Comparison of ENCODE assay signal across 8 cellular contexts in genomic region chr11:67974746-67975145, GRCh38. TPM values are rescaled to one million over a fixed set of nuclear protein-coding genes. Genes with fewer than 3 reads are reported as not detected.
DNase-seq lines count a peak whose midpoint lies in the region; ATAC-seq and TF ChIP-seq lines count a peak whose summit lies in the region.
"Not testable (repeated sequence)": the region's sequence is repeated elsewhere in the genome, so short reads cannot be mapped to it uniquely, and the experiment has no call there.
"Had no signal": no experiment of that assay in that cellular context is flagged by ENCODE, and none has a peak within 500 bp of the region (broad histone marks: within the 10 kb centered on the region; RNA-seq: fewer than 3 reads in every experiment).

No MANE protein-coding gene starts in this region.

- not testable (repeated sequence) for H3K9me3 ChIP-seq in trophoblast cell (ENCODE audit: insufficient read depth, low read depth, low read length); sigmoid colon

- POLR2A ChIA-PET in activated B cell treated with CpG ODN at 0.5 μM for 24 hours (lab: Charles Lee): not testable (repeated sequence)

- not testable (repeated sequence) for ATAC-seq in activated B cell treated with CpG ODN at 0.5 μM for 24 hours (ENCODE audit: low read depth)

- not testable (repeated sequence) for H4K91ac ChIP-seq in trophoblast cell (ENCODE audit: low read depth, low read length)

- H3K36me3 ChIP-seq in trophoblast cell (ENCODE audit: control insufficient read depth in 1 of 2, insufficient read depth in 2 of 2, low read length in 2 of 2); sigmoid colon: not testable (repeated sequence)

- TF ChIP-seq CTCF in activated B cell treated with CpG ODN at 0.5 μM for 24 hours (IDR thresholded peaks at IDR 0.05); sigmoid colon (IDR thresholded peaks at IDR 0.05): not testable (repeated sequence)

- TF ChIP-seq EP300 in sigmoid colon (IDR thresholded peaks at IDR 0.05): not testable (repeated sequence)

- H3K4me3 ChIP-seq in trophoblast cell (ENCODE audit: low read depth, low read length); sigmoid colon: not testable (repeated sequence)

- TF ChIP-seq POLR2A in sigmoid colon (IDR thresholded peaks at IDR 0.05): not testable (repeated sequence)

- not testable (repeated sequence) for H3K4me1 ChIP-seq in trophoblast cell (ENCODE audit: control insufficient read depth in 1 of 2, insufficient read depth in 2 of 2, low read length in 2 of 2); sigmoid colon

- not testable (repeated sequence) for H3K9ac ChIP-seq in trophoblast cell (ENCODE audit: low read length)

- not testable (repeated sequence) for H3K23ac ChIP-seq in trophoblast cell (ENCODE audit: low read length)

- not testable (repeated sequence) for H3K27ac ChIP-seq in trophoblast cell (ENCODE audit: low read depth, low read length); sigmoid colon

- H2AFZ ChIP-seq in trophoblast cell (ENCODE audit: insufficient read depth, low read length, poor library complexity): not testable (repeated sequence)

- peak; percentile 9 for DNase-seq in activated B cell treated with CpG ODN at 0.5 μM for 24 hours
- peak; percentile 64 for DNase-seq in mesenteric fat pad (ENCODE audit: low spot score)
- peak; percentile 92 to 94 for DNase-seq in trophoblast cell
- DNase-seq in sigmoid colon: peak; percentile 37

- H3K18ac ChIP-seq in trophoblast cell (ENCODE audit: low read length): not testable (repeated sequence)

- H3K27me3 Mint-ChIP-seq in activated B cell treated with CpG ODN at 0.5 μM for 24 hours: peaks cover 13% of the 10 kb centered on the region

- H3K36me3 Mint-ChIP-seq in activated B cell treated with CpG ODN at 0.5 μM for 24 hours (ENCODE audit: low read depth): not testable (repeated sequence)

- H2BK120ac ChIP-seq in trophoblast cell (ENCODE audit: insufficient read depth, low read length, poor library complexity): not testable (repeated sequence)

- not testable (repeated sequence) for H3K9me3 Mint-ChIP-seq in activated B cell treated with CpG ODN at 0.5 μM for 24 hours

- H2BK5ac ChIP-seq in trophoblast cell (ENCODE audit: low read depth, low read length, poor library complexity): not testable (repeated sequence)

- H3K14ac ChIP-seq in trophoblast cell (ENCODE audit: low read length): not testable (repeated sequence)

- H3K4ac ChIP-seq in trophoblast cell (ENCODE audit: low read depth, low read length): not testable (repeated sequence)

- not testable (repeated sequence) for H3K79me2 ChIP-seq in trophoblast cell (ENCODE audit: control insufficient read depth, insufficient read depth, low read length, poor library complexity)

- H3K4me3 Mint-ChIP-seq in activated B cell treated with CpG ODN at 0.5 μM for 24 hours: not testable (repeated sequence)

- H3K27ac Mint-ChIP-seq in activated B cell treated with CpG ODN at 0.5 μM for 24 hours: not testable (repeated sequence)

- intact Hi-C loops in activated B cell treated with CpG ODN at 0.5 μM for 24 hours (cut with micrococcal nuclease); sigmoid colon (cut with DNase I): not testable (repeated sequence)

- CTCF ChIA-PET in activated B cell treated with CpG ODN at 0.5 μM for 24 hours (lab: Charles Lee): not testable (repeated sequence)

- H4K8ac ChIP-seq in trophoblast cell (ENCODE audit: low read depth, low read length): not testable (repeated sequence)

- not testable (repeated sequence) for H3K79me1 ChIP-seq in trophoblast cell (ENCODE audit: low read length)

- H2BK12ac ChIP-seq in trophoblast cell (ENCODE audit: low read length): not testable (repeated sequence)

- WGBS in trophoblast cell (ENCODE audit: extremely low coverage, insufficient coverage, insufficient read length): no CpG with 5 or more reads among the region's 12 CpGs
- WGBS in sigmoid colon, 2 donors: 89 to 93% methylated on average over 12 of the region's 12 CpGs

- H2AK5ac ChIP-seq in trophoblast cell (ENCODE audit: low read length): not testable (repeated sequence)

- not testable (repeated sequence) for H4K12ac ChIP-seq in trophoblast cell (ENCODE audit: low read depth, low read length)

- H3K27me3 ChIP-seq in trophoblast cell (ENCODE audit: insufficient read depth, low read length); sigmoid colon: not testable (repeated sequence)

- H3K4me2 ChIP-seq in trophoblast cell (ENCODE audit: low read length): not testable (repeated sequence)

- H3K4me1 Mint-ChIP-seq in activated B cell treated with CpG ODN at 0.5 μM for 24 hours: not testable (repeated sequence)

RNA-seq across cellular contexts. Expression of gene UNC93B1, which starts 29.2 kb away (rescaled TPM):
- total RNA-seq in activated B cell treated with CpG ODN at 0.5 μM for 24 hours (117 and 133 TPM in 2 replicates), mesenteric fat pad (42.0 TPM), sigmoid colon (10 to 100 TPM; 24.7 to 27.6 (median 25.6) TPM)
- 6.6 and 7.0 TPM in 2 replicates for polyA plus RNA-seq in trophoblast cell (2013)
- polyA plus RNA-seq in sigmoid colon: 10 to 100 TPM; 11.4 to 52.7 (median 11.6) TPM

RNA-seq across cellular contexts. Expression of gene ALDH3B1, which starts 35.4 kb away (rescaled TPM):
- 0.53 and 0.98 TPM in 2 replicates for total RNA-seq in activated B cell treated with CpG ODN at 0.5 μM for 24 hours
- total RNA-seq in mesenteric fat pad: 14.6 TPM
- 0.42 TPM in 2 replicates for polyA plus RNA-seq in trophoblast cell (2013)
- 10 to 100 TPM in 3 of 4 donors, 1 to 10 TPM in 1; 9.4 to 14.7 (median 11.7) TPM for total RNA-seq in sigmoid colon
- polyA plus RNA-seq in sigmoid colon: 10 to 100 TPM in 1 of 3 donors, 1 to 10 TPM in 2; 6.2 to 11.0 (median 7.8) TPM
- total RNA-seq: A673; CD4-positive, CD25-positive, alpha-beta regulatory T cell; CD8-positive, alpha-beta T cell had no signal
- polyA plus RNA-seq: CD4-positive, alpha-beta memory T cell; CD4-positive, CD25-positive, alpha-beta regulatory T cell had no signal

RNA-seq across cellular contexts. Expression of gene NDUFS8, which starts 55.7 kb away (rescaled TPM):
- total RNA-seq in activated B cell treated with CpG ODN at 0.5 μM for 24 hours: 93.7 and 101 TPM in 2 replicates
- total RNA-seq in mesenteric fat pad: 134 TPM
- polyA plus RNA-seq in trophoblast cell (2013): 81.4 and 85.8 TPM in 2 replicates
- total RNA-seq in sigmoid colon: 100 to 1,000 TPM; 174 to 255 (median 212) TPM
- 100 to 1,000 TPM; 149 to 168 (median 164) TPM for polyA plus RNA-seq in sigmoid colon

Comparison
In these comparisons a context has a peak if more than half of its experiments do, and no peak if none do; other contexts are left out.
1. DNase-seq: peak in every context shown above with its lines; median percentile 93 in trophoblast cell; 64 in mesenteric fat pad; 37 in sigmoid colon; 9 in activated B cell treated with CpG ODN at 0.5 μM for 24 hours.